ENCODE assay signal across 17 cellular contexts in genomic region chr15:82039871-82040270, GRCh38. TPM values are rescaled to one million over a fixed set of nuclear protein-coding genes. Genes with fewer than 3 reads are reported as not detected.
DNase-seq lines count a peak whose midpoint lies in the region; ATAC-seq and TF ChIP-seq lines count a peak whose summit lies in the region.
"Had no signal": no experiment of that assay in that cellular context is flagged by ENCODE, and none has a peak within 500 bp of the region (broad histone marks: within the 10 kb centered on the region; RNA-seq: fewer than 3 reads in every experiment).

No MANE protein-coding gene starts in this region.

- peaks cover 3% of the 10 kb centered on the region for H3K27me3 Mint-ChIP-seq in Caco-2 (ENCODE audit: insufficient read depth, unreplicated experiment)
- peaks cover 13% of the 10 kb centered on the region for H3K27me3 Mint-ChIP-seq in activated T-cell treated with anti-CD3 and anti-CD28 coated beads, Interleukin-2, amount 50 U/mL, for 4 hours (ENCODE audit: low read depth)
- H3K27me3 Mint-ChIP-seq: CD4-positive, alpha-beta T cell had no signal

- H3F3A ChIP-seq in MM.1S (ENCODE audit: insufficient read depth, low read length) (peaks cover 27% of the 10 kb centered on the region), neural cell (ENCODE audit: insufficient read depth, low read length, poor library complexity, severe bottlenecking) (peaks cover 9% of the 10 kb centered on the region)

- ATAC-seq in GM19463 (IDR thresholded peaks at IDR 0.05; ENCODE audit: unreplicated experiment) (peak; percentile 68), lower lobe of right lung (no peak)
- no peak for ATAC-seq in activated T-cell treated with anti-CD3 and anti-CD28 coated beads, Interleukin-2, amount 50 U/mL, for 4 hours
- ATAC-seq: GM23338, HepG2 had no signal

- H4K20me1 ChIP-seq in MM.1S (ENCODE audit: insufficient read depth, low read length) = no peaks in the 10 kb centered on the region
- H4K20me1 ChIP-seq in neural cell (ENCODE audit: insufficient read depth) = peaks cover 32% of the 10 kb centered on the region

- H3K36me3 ChIP-seq in MM.1S (replicated peaks; ENCODE audit: insufficient read depth, low read length) (no peaks in the 10 kb centered on the region; the same call in 1 of the 2 replicates), neural cell (ENCODE audit: insufficient read depth, low read length) (peaks cover 15% of the 10 kb centered on the region), lower lobe of right lung (no peaks in the 10 kb centered on the region), Caco-2 (ENCODE audit: control insufficient read depth, insufficient read depth, low read length) (no peaks in the 10 kb centered on the region)

- H3K4me2 ChIP-seq in MM.1S (ENCODE audit: low read depth, low read length) (peak overlapping the region; percentile 87), neural cell (ENCODE audit: low read length) (no peak overlapping the region)
- H3K4me2 ChIP-seq: GM23338, KMS-11 had no signal

- no TSS peak for BruUV-seq in Caco-2 (replicated peaks; lab: Mats Ljungman, UMichigan)

- H3K9me2 ChIP-seq in MM.1S (replicated peaks; ENCODE audit: insufficient read depth, low read length) (no peaks in the 10 kb centered on the region), neural cell (ENCODE audit: insufficient read depth, low read length) (no peaks in the 10 kb centered on the region)

- POLR2A ChIA-PET in Caco-2 (lab: Charles Lee) = no interaction called here

- H3K9me3 ChIP-seq in MM.1S (replicated peaks; ENCODE audit: insufficient read depth, low read length) (no peaks in the 10 kb centered on the region), neural cell (ENCODE audit: low read length) (peaks cover 3% of the 10 kb centered on the region), lower lobe of right lung (no peaks in the 10 kb centered on the region), Caco-2 (no peaks in the 10 kb centered on the region)

- H3K27me3 ChIP-seq in MM.1S (replicated peaks; ENCODE audit: insufficient read depth, low read length) = no peaks in the 10 kb centered on the region
- H3K27me3 ChIP-seq in neural cell (ENCODE audit: insufficient read depth, low read depth, low read length) = no peaks in the 10 kb centered on the region
- peaks cover 3% of the 10 kb centered on the region for H3K27me3 ChIP-seq in lower lobe of right lung (ENCODE audit: low read depth)
- H3K27me3 ChIP-seq in Caco-2 (replicated peaks; ENCODE audit: control insufficient read depth, insufficient read depth, low read length) = no peaks in the 10 kb centered on the region

- H3K4me1 ChIP-seq in MM.1S (ENCODE audit: low read length) (peaks cover 17% of the 10 kb centered on the region), lower lobe of right lung (peaks cover 24% of the 10 kb centered on the region), Caco-2 (no peaks in the 10 kb centered on the region)

- peaks cover 8% of the 10 kb centered on the region for H3K36me3 Mint-ChIP-seq in Caco-2 (ENCODE audit: insufficient read depth, unreplicated experiment)
- H3K36me3 Mint-ChIP-seq in activated T-cell treated with anti-CD3 and anti-CD28 coated beads, Interleukin-2, amount 50 U/mL, for 4 hours (ENCODE audit: insufficient read depth) = no peaks in the 10 kb centered on the region

- H3K9ac ChIP-seq in MM.1S (ENCODE audit: low read length) (peak overlapping the region; percentile 32; the same call in 1 of the 2 replicates), neural cell (ENCODE audit: low read length) (no peak overlapping the region)
- H3K9ac ChIP-seq: KMS-11 had no signal

- no peaks in the 10 kb centered on the region for H3K9me3 Mint-ChIP-seq in Caco-2 (ENCODE audit: unreplicated experiment)
- H3K9me3 Mint-ChIP-seq in activated T-cell treated with anti-CD3 and anti-CD28 coated beads, Interleukin-2, amount 50 U/mL, for 4 hours = no peaks in the 10 kb centered on the region
- H3K9me3 Mint-ChIP-seq: CD4-positive, alpha-beta T cell; GM23338 had no signal

- H3K79me2 ChIP-seq in MM.1S (ENCODE audit: low read length) (peaks cover 25% of the 10 kb centered on the region), neural cell (replicated peaks; ENCODE audit: insufficient read depth, low read length) (peaks cover 58% of the 10 kb centered on the region)

- CTCF ChIA-PET in Caco-2 (lab: Charles Lee) = no interaction called here

- TF ChIP-seq EP300 in neural cell (conservative IDR thresholded peaks at IDR 0.05; ENCODE audit: poor library complexity, severe bottlenecking) = no peak

- TF ChIP-seq CTCF in GM12865 (IDR thresholded peaks at IDR 0.05; ENCODE audit: insufficient read depth, low read depth, low read length, missing control alignments) = no peak
- no peak for TF ChIP-seq CTCF in MM.1S (IDR thresholded peaks at IDR 0.05; ENCODE audit: low read length)
- TF ChIP-seq CTCF in neural cell (IDR thresholded peaks at IDR 0.05; ENCODE audit: poor library complexity, severe bottlenecking) = no peak
- no peak for TF ChIP-seq CTCF in lower lobe of right lung (IDR thresholded peaks at IDR 0.05)
- no peak for TF ChIP-seq CTCF in Caco-2 (IDR thresholded peaks at IDR 0.05; ENCODE audit: insufficient read depth in 1 of 2, low read depth in 1 of 2, low read length in 1 of 2, severe bottlenecking in 1 of 2, unreplicated experiment in 1 of 2)

- H3K4me3 Mint-ChIP-seq in Caco-2 (ENCODE audit: unreplicated experiment) = no peak overlapping the region
- H3K4me3 Mint-ChIP-seq in activated T-cell treated with anti-CD3 and anti-CD28 coated beads, Interleukin-2, amount 50 U/mL, for 4 hours = no peak overlapping the region
- H3K4me3 Mint-ChIP-seq: B cell; CD4-positive, alpha-beta T cell; GM23338 had no signal

- TF ChIP-seq RAD21 in neural cell (conservative IDR thresholded peaks at IDR 0.05) = no peak

- intact Hi-C loops in lower lobe of right lung (cut with DNase I) = no loop called here
- intact Hi-C loops in Caco-2 (cut with micrococcal nuclease; ENCODE audit: unreplicated experiment) = no loop called here

- H2AFZ ChIP-seq in MM.1S (ENCODE audit: low read length) = 0 out of 2 replicates have a peak overlapping the region, but pooled peaks have one; percentile 5
- no peak overlapping the region for H2AFZ ChIP-seq in neural cell (ENCODE audit: low read depth, low read length)
- H2AFZ ChIP-seq: GM23338 had no signal

- H3K27ac ChIP-seq in MM.1S (ENCODE audit: low read length) (peak overlapping the region; percentile 82), neural cell (ENCODE audit: low read length) (no peak overlapping the region), lower lobe of right lung (no peak overlapping the region)
- H3K27ac ChIP-seq: KMS-11 had no signal

- DNase-seq in GM12865 (ENCODE audit: low read depth) (peak; percentile 34), MM.1S (peak; percentile 76), lower lobe of right lung (no peak), Caco-2 (no peak), nucleus accumbens (lab: John Stamatoyannopoulos, UW) (no peak)
- DNase-seq in activated T-cell treated with anti-CD3 and anti-CD28 coated beads, Interleukin-2, amount 50 U/mL, for 4 hours = no peak
- DNase-seq: CD4-positive, alpha-beta T cell; DMS153; DMS79 treated with DMSO at 0.1 percent for 48 hours; EL; H7 had no signal

- H3K4me1 Mint-ChIP-seq in Caco-2 (ENCODE audit: low read depth, unreplicated experiment) = no peaks in the 10 kb centered on the region
- peaks cover 5% of the 10 kb centered on the region for H3K4me1 Mint-ChIP-seq in activated T-cell treated with anti-CD3 and anti-CD28 coated beads, Interleukin-2, amount 50 U/mL, for 4 hours (ENCODE audit: low read depth)

- H3K4me3 ChIP-seq in GM12865 (ENCODE audit: low read depth, low read length) = no peak overlapping the region
- H3K4me3 ChIP-seq in MM.1S (ENCODE audit: low read length) = peak overlapping the region; percentile 37; the same call in 1 of the 2 replicates
- H3K4me3 ChIP-seq in neural cell (ENCODE audit: low read length) = peak overlapping the region; percentile 98
- no peak overlapping the region for H3K4me3 ChIP-seq in lower lobe of right lung
- no peak overlapping the region for H3K4me3 ChIP-seq in Caco-2 (ENCODE audit: low read depth, low read length)
- H3K4me3 ChIP-seq: GM23338 had no signal

- no peak overlapping the region for H3K27ac Mint-ChIP-seq in Caco-2 (ENCODE audit: unreplicated experiment)
- H3K27ac Mint-ChIP-seq: B cell; CD4-positive, alpha-beta T cell; GM23338 had no signal

TF ChIP-seq in neural cell, 6 proteins besides CTCF, POLR2A, EP300 and RAD21:
- no peak for TF ChIP-seq MXI1 (conservative IDR thresholded peaks at IDR 0.05; ENCODE audit: poor library complexity, severe bottlenecking)
- TF ChIP-seq EZH2 (IDR thresholded peaks at IDR 0.05; ENCODE audit: borderline replicate concordance, insufficient read depth, low read length, poor library complexity, severe bottlenecking) = no peak
- TF ChIP-seq POLR2AphosphoS5 (IDR thresholded peaks at IDR 0.05) = no peak
- TF ChIP-seq TAF1 (IDR thresholded peaks at IDR 0.05; ENCODE audit: low read depth) = no peak
- TF ChIP-seq REST (IDR thresholded peaks at IDR 0.05; ENCODE audit: borderline replicate concordance) = no peak
- TF ChIP-seq SMC3 (conservative IDR thresholded peaks at IDR 0.05; ENCODE audit: poor library complexity) = no peak

RNA-seq across cellular contexts. Expression of gene MEX3B, which starts 5.9 kb away (rescaled TPM):
- 38.8 and 46.0 TPM in 2 replicates for polyA plus RNA-seq in neural cell
- polyA minus RNA-seq in neural cell = 118 and 140 TPM in 2 replicates
- 1.8 TPM for total RNA-seq in lower lobe of right lung
- total RNA-seq in Caco-2 (2022) = 0.28 and 0.34 TPM in 2 replicates
- total RNA-seq in activated T-cell treated with anti-CD3 and anti-CD28 coated beads, Interleukin-2, amount 50 U/mL, for 4 hours = under 1 TPM; 0.46 to 0.71 (median 0.55) TPM

Comparison
In these comparisons a context has a peak if more than half of its experiments do, and no peak if none do; other contexts are left out.
1. DNase-seq: peak in GM12865 (single experiment) and MM.1S (single experiment); none in lower lobe of right lung (single experiment), Caco-2 (0 of 2), nucleus accumbens (0 of 56) and activated T-cell treated with anti-CD3 and anti-CD28 coated beads, Interleukin-2, amount 50 U/mL, for 4 hours (single experiment).
2. H3K4me3 ChIP-seq: peak in MM.1S (single experiment) and neural cell (single experiment); none in GM12865 (single experiment), lower lobe of right lung (single experiment) and Caco-2 (single experiment).